ENCODE assay signal across 1 cellular context in the genomic region with DNA sequence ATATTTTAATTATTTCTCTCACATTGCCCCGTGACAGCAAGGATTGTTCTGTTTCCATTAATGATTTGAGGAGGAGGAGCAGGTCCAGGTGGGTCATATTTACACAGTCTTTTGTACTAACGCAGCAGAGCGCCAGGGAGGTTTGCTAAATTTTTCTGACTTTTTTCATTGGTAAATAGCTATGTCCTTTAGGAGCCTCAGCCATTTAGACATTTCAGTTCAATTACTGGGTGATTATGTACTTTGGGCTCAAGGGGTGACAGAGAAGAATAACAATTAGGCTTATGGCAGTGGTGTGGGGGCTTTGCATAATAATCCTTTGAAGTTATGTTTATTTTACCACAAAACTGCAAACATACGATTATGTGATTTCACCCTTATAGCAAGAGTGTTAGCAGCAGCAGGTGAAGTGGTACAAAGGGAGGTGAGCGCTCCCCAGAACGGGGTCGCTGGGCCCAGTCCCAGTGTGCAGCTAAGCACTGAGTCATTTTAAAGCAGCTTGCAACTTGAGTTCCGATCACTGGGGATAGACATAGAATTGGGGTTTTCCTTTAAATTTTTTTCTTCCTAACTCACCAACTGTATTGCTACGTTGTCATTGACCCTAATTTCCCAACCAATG.
TF ChIP-seq lines count a peak whose summit lies in the region.

No MANE protein-coding gene starts in this region.

TF ChIP-seq in HepG2, 621 proteins besides CTCF, POLR2A, EP300 and RAD21 (continued from another document and continues in another):
- TF ChIP-seq NCOR1 (IDR thresholded peaks at IDR 0.05; ENCODE audit: borderline replicate concordance, low read length) (peak; percentile 66; the same call in 1 of the 2 replicates), SOX13 (IDR thresholded peaks at IDR 0.05) (peak; percentile 50), SOX13 (CRISPR knock-in tag; conservative IDR thresholded peaks at IDR 0.05 in 1 of 2, IDR thresholded peaks at IDR 0.05 in 1 of 2) (peak in 1 of 2 experiments; percentile 86; a peak in 2 of 4 replicates), NFYB (CRISPR knock-in tag; IDR thresholded peaks at IDR 0.05) (peak; percentile 71), HHEX (CRISPR knock-in tag; IDR thresholded peaks at IDR 0.05) (0 out of 2 replicates have a peak, but pooled peaks have one; percentile 11), HNF4A (CRISPR knock-in tag; IDR thresholded peaks at IDR 0.05) (peak; percentile 3; the same call in 1 of the 2 replicates), ZBTB10 (CRISPR knock-in tag; IDR thresholded peaks at IDR 0.05; ENCODE audit: borderline replicate concordance) (no peak), ZMYM2 (CRISPR knock-in tag; IDR thresholded peaks at IDR 0.05) (no peak), TBX2 (CRISPR knock-in tag; IDR thresholded peaks at IDR 0.05; ENCODE audit: borderline replicate concordance) (peak; percentile 72; the same call in 1 of the 2 replicates), PHF21A (CRISPR knock-in tag; IDR thresholded peaks at IDR 0.05) (peak; percentile 54; the same call in 1 of the 2 replicates), AGO1 (IDR thresholded peaks at IDR 0.05; ENCODE audit: low read depth, low read length, poor library complexity, severe bottlenecking) (no peak), KDM5A (IDR thresholded peaks at IDR 0.05; ENCODE audit: borderline replicate concordance, low read length) (no peak), CBX5 (CRISPR knock-in tag; IDR thresholded peaks at IDR 0.05; ENCODE audit: borderline replicate concordance) (no peak), SOX6 (IDR thresholded peaks at IDR 0.05) (no peak), SOX6 (CRISPR knock-in tag; IDR thresholded peaks at IDR 0.05) (peak; percentile 85), USF2 (IDR thresholded peaks at IDR 0.05; ENCODE audit: low read depth, low read length) (no peak), USF2 (CRISPR knock-in tag; IDR thresholded peaks at IDR 0.05; ENCODE audit: borderline replicate concordance) (no peak), FOXC1 (CRISPR knock-in tag; IDR thresholded peaks at IDR 0.05; ENCODE audit: borderline replicate concordance) (no peak), FOXA3 (CRISPR knock-in tag; IDR thresholded peaks at IDR 0.05) (peak; percentile 45), ZNF280D (CRISPR knock-in tag; IDR thresholded peaks at IDR 0.05) (no peak), MAZ (IDR thresholded peaks at IDR 0.05; ENCODE audit: borderline replicate concordance, low read depth, low read length) (no peak), MAZ (CRISPR knock-in tag; IDR thresholded peaks at IDR 0.05; ENCODE audit: low read depth) (no peak), SOX5 (CRISPR knock-in tag; IDR thresholded peaks at IDR 0.05; ENCODE audit: borderline replicate concordance) (peak; percentile 52), CREM (IDR thresholded peaks at IDR 0.05) (peak; percentile 44; the same call in 1 of the 2 replicates), CREM (CRISPR knock-in tag; IDR thresholded peaks at IDR 0.05) (no peak), TCF7L2 (IDR thresholded peaks at IDR 0.05; ENCODE audit: low read depth, low read length) (peak; percentile 47; the same call in 1 of the 2 replicates), PAXIP1 (CRISPR knock-in tag; conservative IDR thresholded peaks at IDR 0.05) (peak; percentile 46; the same call in 1 of the 2 replicates), ZNF770 (CRISPR knock-in tag; IDR thresholded peaks at IDR 0.05) (no peak), BRCA1 (CRISPR knock-in tag; IDR thresholded peaks at IDR 0.05) (no peak), FOXA1 (IDR thresholded peaks at IDR 0.05) (no peak), FOXA1 (CRISPR knock-in tag; IDR thresholded peaks at IDR 0.05) (peak; percentile 77), PHB2 (IDR thresholded peaks at IDR 0.05; ENCODE audit: partially characterized antibody) (no peak), TBX3 (IDR thresholded peaks at IDR 0.05; ENCODE audit: borderline replicate concordance) (peak; percentile 83; the same call in 1 of the 2 replicates), TCF7 (IDR thresholded peaks at IDR 0.05; ENCODE audit: low read depth) (peak; percentile 79), NR2F6 (IDR thresholded peaks at IDR 0.05) (peak; percentile 79), NR2F6 (CRISPR knock-in tag; IDR thresholded peaks at IDR 0.05) (peak; percentile 46; the same call in 1 of the 2 replicates), ZNF609 (CRISPR knock-in tag; IDR thresholded peaks at IDR 0.05; ENCODE audit: borderline replicate concordance) (no peak), HNF4G (IDR thresholded peaks at IDR 0.05; ENCODE audit: borderline replicate concordance, low read depth, low read length) (0 out of 2 replicates have a peak, but pooled peaks have one; percentile 8), HNF4G (CRISPR knock-in tag; IDR thresholded peaks at IDR 0.05; ENCODE audit: borderline replicate concordance, low read depth) (no peak)
- TF ChIP-seq, protein P1, sequence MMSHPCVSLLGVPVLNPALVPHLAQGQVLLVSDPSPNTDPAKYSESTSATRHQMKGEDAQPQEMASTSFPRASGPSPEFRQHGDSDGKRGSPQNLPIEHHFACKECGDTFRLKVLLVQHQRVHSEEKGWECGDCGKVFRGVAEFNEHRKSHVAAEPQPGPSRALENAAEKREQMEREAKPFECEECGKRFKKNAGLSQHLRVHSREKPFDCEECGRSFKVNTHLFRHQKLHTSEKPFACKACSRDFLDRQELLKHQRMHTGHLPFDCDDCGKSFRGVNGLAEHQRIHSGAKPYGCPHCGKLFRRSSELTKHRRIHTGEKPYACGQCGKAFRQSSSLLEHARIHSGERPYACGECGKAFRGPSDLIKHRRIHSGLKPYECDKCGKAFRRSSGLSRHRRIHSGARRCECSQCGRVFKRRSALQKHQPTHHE (CRISPR knock-in tag; IDR thresholded peaks at IDR 0.05; ENCODE audit: borderline replicate concordance), result no peak
